Comparison of ENCODE assay signal across 8 cellular contexts in genomic region chr1:230120949-230121381, GRCh38. TPM values are rescaled to one million over a fixed set of nuclear protein-coding genes. Genes with fewer than 3 reads are reported as not detected.
A peak's percentile ranks its signal among the peaks of the same experiment; 100 is the strongest.
DNase-seq lines count a peak whose midpoint lies in the region; ATAC-seq, FAIRE-seq and TF ChIP-seq lines count a peak whose summit lies in the region.

No MANE protein-coding gene starts in this region.

- POLR2A ChIA-PET in A549 (lab: Yijun Ruan, JAX): no interaction called here

- no peak overlapping the region for H3K9ac ChIP-seq in keratinocyte (ENCODE audit: control insufficient read depth, extremely low read depth, insufficient read depth, low read length)

- H3K4me3 ChIP-seq in A549 (no peak overlapping the region), keratinocyte (ENCODE audit: control insufficient read depth in 2 of 3, extremely low read depth in 1 of 3, insufficient read depth in 2 of 3, low read depth in 1 of 3, low read length in 3 of 3) (no peak overlapping the region), SJCRH30 (no peak overlapping the region)

- H4K20me1 ChIP-seq in keratinocyte (ENCODE audit: control insufficient read depth, extremely low read depth, insufficient read depth, low read length): no peaks in the 10 kb centered on the region

- WGBS in A549 (ENCODE audit: missing lambda C conversion rate): 65% methylated on average over 9 of the region's 9 CpGs

- H3K4me2 ChIP-seq in A549 (no peak overlapping the region), keratinocyte (ENCODE audit: control insufficient read depth, extremely low read depth, insufficient read depth, low read depth, low read length) (no peak overlapping the region)

- peaks cover 5% of the 10 kb centered on the region for H3K9me1 ChIP-seq in keratinocyte (ENCODE audit: control insufficient read depth, extremely low read depth, insufficient read depth, low read length)

- H3K9me3 ChIP-seq in A549 (no peaks in the 10 kb centered on the region), keratinocyte (ENCODE audit: control insufficient read depth, low read depth, low read length) (no peaks in the 10 kb centered on the region), SJCRH30 (replicated peaks) (no peaks in the 10 kb centered on the region)

- H3K27me3 ChIP-seq in keratinocyte (ENCODE audit: control insufficient read depth, extremely low read depth, insufficient read depth, low read length): no peaks in the 10 kb centered on the region
- H3K27me3 ChIP-seq in SJCRH30: no peaks in the 10 kb centered on the region

- peaks cover 79% of the 10 kb centered on the region for H3K79me2 ChIP-seq in keratinocyte (ENCODE audit: control insufficient read depth, insufficient read depth, low read length)

- TF ChIP-seq CTCF in A549 (IDR thresholded peaks at IDR 0.05): peak; percentile 45
- TF ChIP-seq CTCF in GM20000 (IDR thresholded peaks at IDR 0.05; ENCODE audit: extremely low read depth, missing control alignments): peak; percentile 42
- peak; percentile 51 to 79 (median 72) for TF ChIP-seq CTCF in keratinocyte (optimal IDR thresholded peaks at IDR 0.05 in 1 of 3, IDR thresholded peaks at IDR 0.05 in 1 of 3, conservative IDR thresholded peaks at IDR 0.05 in 1 of 3; ENCODE audit: extremely low read depth in 1 of 3, insufficient read depth in 2 of 3, low read length in 3 of 3)

- no peak for FAIRE-seq in A549 (lab: Jason Lieb, UNC)
- FAIRE-seq in keratinocyte (lab: Jason Lieb, UNC): peak; percentile 41

- peaks cover 7 to 8% of the 10 kb centered on the region in 2 experiments for H3K36me3 ChIP-seq in keratinocyte (ENCODE audit: control insufficient read depth in 2 of 2, extremely low read depth in 1 of 2, insufficient read depth in 2 of 2, low read length in 2 of 2)
- peaks cover 7% of the 10 kb centered on the region for H3K36me3 ChIP-seq in SJCRH30

- H3K27ac ChIP-seq in A549 (peak overlapping the region in 1 of 2 experiments; percentile 61; a peak in 3 of 6 replicates), keratinocyte (ENCODE audit: control insufficient read depth, insufficient read depth, low read length) (no peak overlapping the region), SJCRH30 (no peak overlapping the region)

- dilution Hi-C loops in keratinocyte (cut with MboI; ENCODE audit: extremely low pct_ligation_motif_present, low sequenced_read_pairs): no loop called here

- peak; percentile 32 to 51; a peak in 4 of 5 replicates for TF ChIP-seq RAD21 in A549 (conservative IDR thresholded peaks at IDR 0.05 in 1 of 2, IDR thresholded peaks at IDR 0.05 in 1 of 2)

- DNase-seq in A549 (ENCODE audit: low read depth in 1 of 2, low spot score in 1 of 2) (peak; percentile 60 to 66), GM20000 (ENCODE audit: low spot score) (no peak), SKM-1 treated with dmso at 0.1 percent for 144 hours (lab: John Stamatoyannopoulos, UW; ENCODE audit: unreplicated experiment) (peak; percentile 19), keratinocyte (ENCODE audit: low read depth, low spot score) (no peak), NCI-H187 treated with DMSO at 0.1 percent for 48 hours (lab: John Stamatoyannopoulos, UW) (no peak), amygdala (lab: John Stamatoyannopoulos, UW) (no peak), SJCRH30 (no peak)

- H3K4me1 ChIP-seq in A549 (peaks cover 34% of the 10 kb centered on the region), keratinocyte (ENCODE audit: control insufficient read depth, extremely low read depth, insufficient read depth, low read length) (peaks cover 56% of the 10 kb centered on the region), SJCRH30 (no peaks in the 10 kb centered on the region)

- no peak overlapping the region for H2AFZ ChIP-seq in keratinocyte (ENCODE audit: control insufficient read depth, low read length)

- TF ChIP-seq EP300 in A549 (IDR thresholded peaks at IDR 0.05): no peak

- CTCF ChIA-PET in A549 (lab: Yijun Ruan, JAX): interaction anchor here (0.9 to 2.1 kb wide), 9 partner anchors 9 to 449 kb away, joined by 3 to 11 read pairs (median 4); no protein-coding TSS in a partner anchor

- peak; percentile 79 to 89 for ATAC-seq in A549
- ATAC-seq in HG03039 (IDR thresholded peaks at IDR 0.05; ENCODE audit: unreplicated experiment): no peak

- no peak for TF ChIP-seq POLR2A in A549 (IDR thresholded peaks at IDR 0.05; ENCODE audit: low read length)

TF ChIP-seq in A549, 52 proteins besides CTCF, POLR2A, EP300 and RAD21:
- TF ChIP-seq FOSB (CRISPR knock-in tag; IDR thresholded peaks at IDR 0.05) (no peak), NFE2L2 (conservative IDR thresholded peaks at IDR 0.05; ENCODE audit: low read length) (no peak), NPAS2 (CRISPR knock-in tag; IDR thresholded peaks at IDR 0.05; ENCODE audit: borderline replicate concordance) (no peak), HDAC2 (IDR thresholded peaks at IDR 0.05) (no peak), KDM5A (IDR thresholded peaks at IDR 0.05) (no peak), FOSL2 (IDR thresholded peaks at IDR 0.05) (no peak), FOSL2 (CRISPR knock-in tag; IDR thresholded peaks at IDR 0.05) (no peak), RARB (CRISPR knock-in tag; IDR thresholded peaks at IDR 0.05) (no peak)
- TF ChIP-seq, protein P1, sequence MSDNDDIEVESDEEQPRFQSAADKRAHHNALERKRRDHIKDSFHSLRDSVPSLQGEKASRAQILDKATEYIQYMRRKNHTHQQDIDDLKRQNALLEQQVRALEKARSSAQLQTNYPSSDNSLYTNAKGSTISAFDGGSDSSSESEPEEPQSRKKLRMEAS (IDR thresholded peaks at IDR 0.05): no peak

RNA-seq across cellular contexts. Expression of gene GALNT2, which starts 53.9 kb away (rescaled TPM):
- polyA plus RNA-seq in A549 (2011; rRNA removed) (57.5 and 66.9 TPM in 2 replicates), A549 (2017; fragmentation: RNase III; extraction: RNeasy Plus Mini Kit Qiagen cat#74134 plus additional on column Dnase treatment) (111 to 115 TPM (median 114 TPM) in 3 replicates), keratinocyte (58.8 to 106 TPM (median 61.7 TPM) in 3 replicates)
- 83.3 and 105 TPM in 2 replicates for polyA plus RNA-seq in A549 (2012; cell fraction: cytosol; rRNA removed)
- polyA plus RNA-seq in A549 (2012; cell fraction: nucleus; rRNA removed): 194 and 199 TPM in 2 replicates
- 50.1 and 58.6 TPM in 2 replicates for polyA minus RNA-seq in A549 (2011; rRNA and poly(A)+ RNA removed)
- 18.4 TPM for polyA plus RNA-seq in keratinocyte (2011; ENCODE audit: low read depth)
- polyA plus RNA-seq in keratinocyte (2011; cell fraction: cytosol; rRNA removed): 34.0 and 45.9 TPM in 2 replicates
- polyA plus RNA-seq in keratinocyte (2011; cell fraction: nucleus; rRNA removed): 193 and 203 TPM in 2 replicates
- polyA plus RNA-seq in keratinocyte (2012; ENCODE audit: low replicate concordance): 36.1 and 114 TPM in 2 replicates
- 68.8 to 84.1 TPM (median 73.4 TPM) in 3 replicates for polyA minus RNA-seq in keratinocyte
- 80.0 TPM for polyA minus RNA-seq in keratinocyte (2011; cell fraction: cytosol; rRNA and poly(A)+ RNA removed)
- polyA minus RNA-seq in keratinocyte (2011; cell fraction: nucleus; rRNA and poly(A)+ RNA removed): 166 and 226 TPM in 2 replicates
- total RNA-seq in SJCRH30 (2014; rRNA removed; shearing (Covaris generic)): 50.5 and 51.1 TPM in 2 replicates

Comparison
In these comparisons a context has a peak if more than half of its experiments do, and no peak if none do; other contexts are left out.
1. DNase-seq: peak in A549 (2 of 2) and SKM-1 treated with dmso at 0.1 percent for 144 hours (single experiment); none in GM20000 (single experiment), keratinocyte (single experiment), NCI-H187 treated with DMSO at 0.1 percent for 48 hours (single experiment), amygdala (0 of 56) and SJCRH30 (0 of 2).
2. Peak in every context shown above with its lines, with median percentiles within 50 percentile points of each other: CTCF ChIP-seq.